21 cellular contexts compared by ENCODE assay signal in the genomic region with DNA sequence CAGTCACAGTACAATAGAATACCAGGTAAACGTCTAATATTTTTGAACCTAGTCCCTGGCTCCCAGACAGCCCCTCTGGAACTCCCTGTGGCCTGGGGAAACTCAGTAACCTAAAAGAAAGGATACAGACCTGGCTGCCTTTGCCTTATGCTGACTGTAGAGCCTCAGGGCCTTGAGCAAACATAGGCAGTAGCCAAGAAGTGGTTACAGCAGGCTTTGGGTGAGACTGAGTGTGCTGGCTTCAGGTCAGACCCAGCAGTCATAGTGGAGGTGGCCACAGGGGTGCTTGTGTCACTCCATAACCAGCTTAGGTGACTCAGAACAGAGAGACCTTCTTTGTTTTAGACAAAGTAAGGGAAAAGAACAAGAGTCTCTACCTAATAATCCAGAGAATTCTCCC.
"Had no signal": no experiment of that assay in that cellular context is flagged by ENCODE, and none has a peak within 500 bp of the region (broad histone marks: within the 10 kb centered on the region; RNA-seq: fewer than 3 reads in every experiment).

No MANE protein-coding gene starts in this region.

- FAIRE-seq: TTC549 had no signal

- H3K27me3 ChIP-seq: colonic mucosa, right atrium auricular region, suprapubic skin, transverse colon, uterus had no signal

- H3K4me1 ChIP-seq: colonic mucosa, right atrium auricular region, suprapubic skin, transverse colon, uterus had no signal

- H3K9me3 Mint-ChIP-seq: activated naive CD4-positive, alpha-beta T cell treated with anti-CD3 and anti-CD28 coated beads, Interleukin-2, amount 50 U/mL, for 24 hours; natural killer cell had no signal

- H3K4me3 ChIP-seq: colonic mucosa, dorsolateral prefrontal cortex, right atrium auricular region, suprapubic skin, transverse colon, uterus had no signal

- H3K36me3 Mint-ChIP-seq: activated naive CD4-positive, alpha-beta T cell treated with anti-CD3 and anti-CD28 coated beads, Interleukin-2, amount 50 U/mL, for 24 hours; natural killer cell had no signal

- H3K27ac Mint-ChIP-seq: activated naive CD4-positive, alpha-beta T cell treated with anti-CD3 and anti-CD28 coated beads, Interleukin-2, amount 50 U/mL, for 24 hours; natural killer cell; progenitor cell of endocrine pancreas had no signal

- H3K27ac ChIP-seq: colonic mucosa, dorsolateral prefrontal cortex, right atrium auricular region, suprapubic skin, transverse colon, uterus, WERI-Rb-1 had no signal

- DNase-seq: activated CD4-positive, alpha-beta T cell treated with anti-CD3 and anti-CD28 coated beads, Interleukin-2, amount 50 U/mL, for 1 hour; activated CD4-positive, CD25-positive, alpha-beta regulatory T cell treated with anti-CD3 and anti-CD28 coated beads, Interleukin-2, amount 50 U/mL, for 72 hours; activated gamma-delta T cell treated with Interleukin-2 at 50 U/mL for 16 hours; activated T-cell treated with anti-CD3 and anti-CD28 coated beads, Interleukin-2, amount 50 U/mL, for 1 hour; anterior cingulate cortex; colonic mucosa; dorsolateral prefrontal cortex; foreskin fibroblast; left ventricle myocardium superior; midbrain; natural killer cell; stimulated activated CD4-positive, alpha-beta T cell treated with anti-CD3 and anti-CD28 coated beads, Interleukin-4, amount 100 ng/mL, for 24 hours; stimulated activated naive CD4-positive, alpha-beta T cell treated with Interleukin-2 at 50 U/mL for 16 hours; transverse colon; uterus; WERI-Rb-1 had no signal

- ATAC-seq: left ventricle myocardium superior, natural killer cell had no signal

- H3K9me3 ChIP-seq: colonic mucosa, suprapubic skin, transverse colon, uterus had no signal

- H3K27me3 Mint-ChIP-seq: progenitor cell of endocrine pancreas had no signal

- H3K4me3 Mint-ChIP-seq: activated naive CD4-positive, alpha-beta T cell treated with anti-CD3 and anti-CD28 coated beads, Interleukin-2, amount 50 U/mL, for 24 hours; natural killer cell had no signal

- H3K36me3 ChIP-seq: colonic mucosa, right atrium auricular region, suprapubic skin, transverse colon, uterus, WERI-Rb-1 had no signal

- H3K4me1 Mint-ChIP-seq: activated naive CD4-positive, alpha-beta T cell treated with anti-CD3 and anti-CD28 coated beads, Interleukin-2, amount 50 U/mL, for 24 hours; natural killer cell had no signal
